In the genomic region with DNA sequence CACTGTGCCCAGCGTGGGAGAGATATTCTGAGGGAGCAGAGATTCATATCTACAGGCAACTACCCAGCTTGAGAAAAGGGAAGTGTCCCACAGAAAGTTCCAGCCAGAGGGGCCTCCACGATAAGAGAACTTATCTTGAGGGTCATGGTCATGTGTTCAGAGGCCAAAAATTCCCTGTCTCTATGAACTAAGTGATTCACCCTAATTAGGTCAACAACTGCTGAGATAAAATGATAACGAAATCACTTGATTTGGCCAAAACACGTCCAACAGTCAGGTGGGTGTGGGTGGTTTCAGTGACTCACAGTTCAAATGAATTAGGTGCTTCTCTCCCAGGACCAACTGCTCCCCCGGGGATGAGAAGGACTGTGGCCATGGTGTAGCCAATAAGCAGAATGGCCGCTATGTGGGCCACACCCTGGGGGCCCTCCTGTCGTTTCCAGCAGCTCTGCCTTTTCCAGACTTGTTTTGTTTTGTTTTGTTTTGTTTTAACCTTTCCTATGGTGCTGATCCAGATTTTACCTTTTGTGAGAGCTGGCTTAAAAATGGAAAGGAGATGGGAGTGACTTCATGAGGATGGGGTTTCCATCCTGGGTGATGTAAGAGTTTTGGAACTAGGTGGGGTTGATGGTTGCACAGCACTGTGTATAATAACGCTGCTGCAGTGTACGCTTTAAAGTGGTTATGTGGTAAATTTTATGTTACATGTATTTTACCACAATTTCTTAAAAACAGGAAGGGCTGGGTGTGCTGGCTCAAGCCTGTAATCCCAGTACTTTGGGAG, we compare ENCODE assay signal across 11 cellular contexts. TPM values are rescaled to one million over a fixed set of nuclear protein-coding genes. Genes with fewer than 3 reads are reported as not detected.
DNase-seq lines count a peak whose midpoint lies in the region; TF ChIP-seq lines count a peak whose summit lies in the region.
"Had no signal": no experiment of that assay in that cellular context is flagged by ENCODE, and none has a peak within 500 bp of the region (broad histone marks: within the 10 kb centered on the region; RNA-seq: fewer than 3 reads in every experiment).

No MANE protein-coding gene starts in this region.

- peaks cover 81% of the 10 kb centered on the region for H3K4me1 Mint-ChIP-seq in activated CD4-positive, alpha-beta memory T cell treated with anti-CD3 and anti-CD28 coated beads, Interleukin-2, amount 10 ng/mL, durations not matched to agents 7 days and 5 days
- H3K4me1 Mint-ChIP-seq in glutamatergic neuron (ENCODE audit: low read depth, unreplicated experiment): peaks cover 6% of the 10 kb centered on the region

- WGBS in spleen, 5 donors: 25 to 40% (median 31%) methylated on average over 9 of the region's 9 CpGs

- no peaks in the 10 kb centered on the region for H3K9me3 ChIP-seq in spleen

- TF ChIP-seq CTCF in glutamatergic neuron (IDR thresholded peaks at IDR 0.05; ENCODE audit: partially characterized antibody, unreplicated experiment) (no peak), spleen (IDR thresholded peaks at IDR 0.05 in 8 of 11, conservative IDR thresholded peaks at IDR 0.05 in 3 of 11) (no peak)

- DNase-seq in A172 (ENCODE audit: low spot score): peak; percentile 97
- DNase-seq in M059J (ENCODE audit: low read depth): peak; percentile 63
- peak; percentile 74 for DNase-seq in activated CD4-positive, alpha-beta memory T cell treated with anti-CD3 and anti-CD28 coated beads, Interleukin-2, amount 10 ng/mL, durations not matched to agents 7 days and 5 days
- DNase-seq in glutamatergic neuron: no peak
- DNase-seq in DMS114 treated with DMSO at 0.1 percent for 48 hours (lab: John Stamatoyannopoulos, UW; ENCODE audit: unreplicated experiment): no peak
- no peak for DNase-seq in C1 segment of cervical spinal cord (lab: John Stamatoyannopoulos, UW)
- no peak for DNase-seq in superior temporal gyrus (ENCODE audit: extremely low spot score)
- no peak for DNase-seq in spleen

- CTCF ChIA-PET in activated CD4-positive, alpha-beta memory T cell treated with anti-CD3 and anti-CD28 coated beads, Interleukin-2, amount 10 ng/mL, durations not matched to agents 7 days and 5 days (lab: Charles Lee): interaction anchor here (0.7 to 9.3 kb wide), 8 partner anchors 13 to 86 kb away, joined by 3 to 58 read pairs (median 3); partner anchors contain the start of genes RPL38 and TTYH2

- no peaks in the 10 kb centered on the region for H3K36me3 ChIP-seq in spleen

- TF ChIP-seq POLR2A in spleen (IDR thresholded peaks at IDR 0.05): no peak

- no peaks in the 10 kb centered on the region for H3K27me3 Mint-ChIP-seq in activated CD4-positive, alpha-beta memory T cell treated with anti-CD3 and anti-CD28 coated beads, Interleukin-2, amount 10 ng/mL, durations not matched to agents 7 days and 5 days
- peaks cover 5% of the 10 kb centered on the region for H3K27me3 Mint-ChIP-seq in glutamatergic neuron (ENCODE audit: unreplicated experiment)

- H3K36me3 Mint-ChIP-seq in activated CD4-positive, alpha-beta memory T cell treated with anti-CD3 and anti-CD28 coated beads, Interleukin-2, amount 10 ng/mL, durations not matched to agents 7 days and 5 days (ENCODE audit: low read depth): peaks cover 3% of the 10 kb centered on the region
- no peaks in the 10 kb centered on the region for H3K36me3 Mint-ChIP-seq in glutamatergic neuron (ENCODE audit: unreplicated experiment)
- H3K36me3 Mint-ChIP-seq: memory B cell had no signal

- intact Hi-C loops in spleen (cut with DNase I; ENCODE audit: low total_unique reads): no loop called here

- peak overlapping the region; percentile 18 for H3K4me3 Mint-ChIP-seq in activated CD4-positive, alpha-beta memory T cell treated with anti-CD3 and anti-CD28 coated beads, Interleukin-2, amount 10 ng/mL, durations not matched to agents 7 days and 5 days
- peak overlapping the region; percentile 10 for H3K4me3 Mint-ChIP-seq in glutamatergic neuron (ENCODE audit: unreplicated experiment)
- H3K4me3 Mint-ChIP-seq: memory B cell had no signal

- no peaks in the 10 kb centered on the region for H3K9me3 Mint-ChIP-seq in activated CD4-positive, alpha-beta memory T cell treated with anti-CD3 and anti-CD28 coated beads, Interleukin-2, amount 10 ng/mL, durations not matched to agents 7 days and 5 days
- H3K9me3 Mint-ChIP-seq in glutamatergic neuron (ENCODE audit: unreplicated experiment): peaks cover 4% of the 10 kb centered on the region
- H3K9me3 Mint-ChIP-seq: memory B cell had no signal

- no peak overlapping the region for H3K4me3 ChIP-seq in spleen

- POLR2A ChIA-PET in activated CD4-positive, alpha-beta memory T cell treated with anti-CD3 and anti-CD28 coated beads, Interleukin-2, amount 10 ng/mL, durations not matched to agents 7 days and 5 days (lab: Charles Lee): interaction anchor here (0.9 to 3.8 kb wide), 12 partner anchors 8 to 184 kb away, joined by 3 to 19 read pairs (median 4); partner anchors contain the start of genes CD300A and TTYH2

- peaks cover 0 to 41% (median 12%) of the 10 kb centered on the region in 6 donors for H3K4me1 ChIP-seq in spleen

- peak overlapping the region; percentile 100 for H3K27ac Mint-ChIP-seq in activated CD4-positive, alpha-beta memory T cell treated with anti-CD3 and anti-CD28 coated beads, Interleukin-2, amount 10 ng/mL, durations not matched to agents 7 days and 5 days
- no peak overlapping the region for H3K27ac Mint-ChIP-seq in glutamatergic neuron (ENCODE audit: unreplicated experiment)
- H3K27ac Mint-ChIP-seq: memory B cell had no signal

- H3K27ac ChIP-seq in spleen: peak overlapping the region in 4 of 8 donors; percentile 28 to 83 (median 60)

- peaks cover 0 to 24% (median 0%) of the 10 kb centered on the region in 7 donors for H3K27me3 ChIP-seq in spleen (replicated peaks in 1 of 7)

RNA-seq across cellular contexts. Expression of gene DNAI2, which starts 8.7 kb away (rescaled TPM):
- total RNA-seq in A172 (2014; rRNA removed; shearing (Covaris generic)): not detected in 2 replicates
- total RNA-seq in M059J (2014; rRNA removed; shearing (Covaris generic)): not detected in 2 replicates
- 1 to 10 TPM; 2.5 to 3.1 TPM for total RNA-seq in activated CD4-positive, alpha-beta memory T cell treated with anti-CD3 and anti-CD28 coated beads, Interleukin-2, amount 10 ng/mL, durations not matched to agents 7 days and 5 days
- total RNA-seq in glutamatergic neuron (ENCODE audit: unreplicated experiment) (not detected), spleen (under 1 TPM in 3 of 7 donors, not detected in 4; 0.23 to 0.67 (median 0.29) TPM)
- under 1 TPM in 2 of 3 donors, not detected in 1; 0.35 to 0.72 TPM for polyA plus RNA-seq in spleen
- total RNA-seq: HT1080 had no signal
- polyA plus RNA-seq: BJ had no signal

RNA-seq across cellular contexts. Expression of gene KIF19, which starts 43.2 kb away (rescaled TPM):
- not detected in 2 replicates for total RNA-seq in A172 (2014; rRNA removed; shearing (Covaris generic))
- not detected in 2 replicates for total RNA-seq in M059J (2014; rRNA removed; shearing (Covaris generic))
- 1 to 10 TPM; 3.5 to 3.8 TPM for total RNA-seq in activated CD4-positive, alpha-beta memory T cell treated with anti-CD3 and anti-CD28 coated beads, Interleukin-2, amount 10 ng/mL, durations not matched to agents 7 days and 5 days
- total RNA-seq in glutamatergic neuron (ENCODE audit: unreplicated experiment) (80.8 TPM), spleen (10 to 100 TPM; 15.9 to 48.2 (median 24.1) TPM)
- 10 to 100 TPM in 2 of 3 donors, 1 to 10 TPM in 1; 5.7 to 22.8 (median 13.3) TPM for polyA plus RNA-seq in spleen
- total RNA-seq: HT1080 had no signal
- polyA plus RNA-seq: BJ had no signal

Comparison
In these comparisons a context has a peak if more than half of its experiments do, and no peak if none do; other contexts are left out.
1. DNase-seq: peak in A172 (single experiment), M059J (single experiment) and activated CD4-positive, alpha-beta memory T cell treated with anti-CD3 and anti-CD28 coated beads, Interleukin-2, amount 10 ng/mL, durations not matched to agents 7 days and 5 days (single experiment); none in glutamatergic neuron (single experiment), DMS114 treated with DMSO at 0.1 percent for 48 hours (single experiment), C1 segment of cervical spinal cord (0 of 14), superior temporal gyrus (single experiment) and spleen (single experiment).